In the genomic region with DNA sequence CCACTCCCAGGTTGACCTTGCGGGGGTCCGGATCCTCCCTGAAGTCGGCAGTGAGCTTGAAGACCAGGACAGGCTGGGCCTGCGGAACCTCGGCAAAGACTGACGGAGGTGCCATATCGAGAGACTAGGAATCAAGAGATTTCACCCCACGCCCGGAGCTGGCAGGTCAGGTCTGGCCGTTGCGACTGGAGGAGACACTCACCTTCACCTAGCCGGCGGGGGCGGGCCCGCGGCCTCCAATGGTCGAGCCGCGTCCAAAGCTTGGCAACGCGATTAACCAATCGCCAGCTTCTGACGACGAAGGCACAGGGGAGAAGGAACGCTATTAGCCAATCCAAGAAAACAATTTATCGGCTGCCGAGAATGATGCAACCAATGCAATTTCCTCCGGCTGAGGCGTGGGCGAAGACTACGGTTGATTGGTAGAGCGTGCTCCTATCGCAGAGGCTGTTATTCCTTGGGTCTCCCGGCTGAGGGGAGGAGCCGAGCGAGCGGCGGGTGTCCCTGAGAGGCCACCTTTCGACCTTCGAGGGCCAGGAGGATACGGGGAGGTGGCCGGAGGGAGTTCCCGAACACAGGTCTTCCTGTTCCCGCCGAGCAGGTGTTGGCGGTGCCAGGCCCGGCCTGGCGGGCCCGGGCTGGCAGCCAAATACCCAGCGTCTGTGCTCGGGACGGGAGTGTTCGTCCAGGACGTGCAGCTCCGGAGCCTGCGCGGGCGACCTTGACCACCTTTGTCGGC, we compare ENCODE assay signal across 1 cellular context.
TF ChIP-seq lines count a peak whose summit lies in the region.

GOT1 (minus strand) TSS at position 174 of the 739 bp plus-strand sequence; CDS start at position 115, 59 bp downstream.

TF ChIP-seq in HepG2, 621 proteins besides CTCF, POLR2A, EP300 and RAD21 (continued from another document and continues in another):
- TF ChIP-seq, protein P1, sequence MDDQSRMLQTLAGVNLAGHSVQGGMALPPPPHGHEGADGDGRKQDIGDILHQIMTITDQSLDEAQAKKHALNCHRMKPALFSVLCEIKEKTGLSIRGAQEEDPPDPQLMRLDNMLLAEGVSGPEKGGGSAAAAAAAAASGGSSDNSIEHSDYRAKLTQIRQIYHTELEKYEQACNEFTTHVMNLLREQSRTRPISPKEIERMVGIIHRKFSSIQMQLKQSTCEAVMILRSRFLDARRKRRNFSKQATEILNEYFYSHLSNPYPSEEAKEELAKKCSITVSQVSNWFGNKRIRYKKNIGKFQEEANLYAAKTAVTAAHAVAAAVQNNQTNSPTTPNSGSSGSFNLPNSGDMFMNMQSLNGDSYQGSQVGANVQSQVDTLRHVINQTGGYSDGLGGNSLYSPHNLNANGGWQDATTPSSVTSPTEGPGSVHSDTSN (CRISPR knock-in tag; IDR thresholded peaks at IDR 0.05; ENCODE audit: borderline replicate concordance): no peak
- no peak for TF ChIP-seq ZNF569 (CRISPR knock-in tag; IDR thresholded peaks at IDR 0.05; ENCODE audit: borderline replicate concordance)
- TF ChIP-seq KLF9 (CRISPR knock-in tag; IDR thresholded peaks at IDR 0.05; ENCODE audit: low read depth): 0 out of 2 replicates have a peak, but pooled peaks have one; percentile 25
- peak; percentile 54; the same call in 1 of the 2 replicates for TF ChIP-seq ZNF317 (CRISPR knock-in tag; IDR thresholded peaks at IDR 0.05)
- TF ChIP-seq HIVEP1 (CRISPR knock-in tag; IDR thresholded peaks at IDR 0.05): peak; percentile 98
- TF ChIP-seq, protein P2, sequence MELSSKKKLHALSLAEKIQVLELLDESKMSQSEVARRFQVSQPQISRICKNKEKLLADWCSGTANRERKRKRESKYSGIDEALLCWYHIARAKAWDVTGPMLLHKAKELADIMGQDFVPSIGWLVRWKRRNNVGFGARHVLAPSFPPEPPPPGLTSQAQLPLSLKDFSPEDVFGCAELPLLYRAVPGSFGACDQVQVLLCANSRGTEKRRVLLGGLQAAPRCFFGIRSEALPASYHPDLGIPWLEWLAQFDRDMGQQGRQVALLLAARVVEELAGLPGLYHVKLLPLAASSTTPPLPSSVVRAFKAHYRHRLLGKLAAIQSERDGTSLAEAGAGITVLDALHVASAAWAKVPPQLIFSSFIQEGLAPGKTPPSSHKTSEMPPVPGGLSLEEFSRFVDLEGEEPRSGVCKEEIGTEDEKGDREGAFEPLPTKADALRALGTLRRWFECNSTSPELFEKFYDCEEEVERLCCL (CRISPR knock-in tag; IDR thresholded peaks at IDR 0.05; ENCODE audit: borderline replicate concordance): no peak
- no peak for TF ChIP-seq ZNF784 (CRISPR knock-in tag; IDR thresholded peaks at IDR 0.05; ENCODE audit: borderline replicate concordance)
- no peak for TF ChIP-seq THYN1 (CRISPR knock-in tag; IDR thresholded peaks at IDR 0.05; ENCODE audit: borderline replicate concordance, low read depth)
- TF ChIP-seq ZNF136 (CRISPR knock-in tag; IDR thresholded peaks at IDR 0.05; ENCODE audit: low read depth): no peak
- no peak; the same call in 1 of the 2 replicates for TF ChIP-seq KLF12 (CRISPR knock-in tag; IDR thresholded peaks at IDR 0.05; ENCODE audit: borderline replicate concordance)
- TF ChIP-seq ZNF234 (CRISPR knock-in tag; conservative IDR thresholded peaks at IDR 0.05): no peak
- TF ChIP-seq, protein P3, sequence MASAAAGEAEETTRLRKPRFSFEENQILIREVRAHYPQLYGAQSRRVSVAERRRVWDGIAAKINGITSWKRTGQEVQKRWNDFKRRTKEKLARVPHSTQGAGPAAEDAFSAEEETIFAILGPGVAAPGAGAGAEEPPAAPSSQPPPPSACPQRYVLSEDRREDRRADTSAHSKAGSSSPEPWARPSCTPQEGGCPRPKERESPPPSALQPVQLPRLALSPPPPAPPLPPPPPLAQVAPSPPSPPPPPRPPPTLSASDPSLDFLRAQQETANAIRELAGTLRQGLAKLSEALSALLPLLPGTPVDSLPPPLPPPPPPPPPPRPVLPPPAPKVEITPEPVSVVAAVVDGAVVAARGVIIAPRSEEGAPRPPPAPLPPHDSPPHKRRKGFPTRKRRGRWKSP (CRISPR knock-in tag; IDR thresholded peaks at IDR 0.05): peak; percentile 50; the same call in 1 of the 2 replicates
- TF ChIP-seq NFE2L1 (CRISPR knock-in tag; IDR thresholded peaks at IDR 0.05; ENCODE audit: borderline replicate concordance): no peak; the same call in 1 of the 2 replicates
- peak; percentile 42; the same call in 1 of the 2 replicates for TF ChIP-seq GATA4 (IDR thresholded peaks at IDR 0.05; ENCODE audit: borderline replicate concordance, low read depth)
- TF ChIP-seq ZBTB8A (CRISPR knock-in tag; IDR thresholded peaks at IDR 0.05; ENCODE audit: borderline replicate concordance, low read depth): no peak
- TF ChIP-seq ZNF224 (CRISPR knock-in tag; IDR thresholded peaks at IDR 0.05): peak; percentile 74
- TF ChIP-seq CBX5 (CRISPR knock-in tag; IDR thresholded peaks at IDR 0.05; ENCODE audit: borderline replicate concordance): no peak
- TF ChIP-seq, protein P4, sequence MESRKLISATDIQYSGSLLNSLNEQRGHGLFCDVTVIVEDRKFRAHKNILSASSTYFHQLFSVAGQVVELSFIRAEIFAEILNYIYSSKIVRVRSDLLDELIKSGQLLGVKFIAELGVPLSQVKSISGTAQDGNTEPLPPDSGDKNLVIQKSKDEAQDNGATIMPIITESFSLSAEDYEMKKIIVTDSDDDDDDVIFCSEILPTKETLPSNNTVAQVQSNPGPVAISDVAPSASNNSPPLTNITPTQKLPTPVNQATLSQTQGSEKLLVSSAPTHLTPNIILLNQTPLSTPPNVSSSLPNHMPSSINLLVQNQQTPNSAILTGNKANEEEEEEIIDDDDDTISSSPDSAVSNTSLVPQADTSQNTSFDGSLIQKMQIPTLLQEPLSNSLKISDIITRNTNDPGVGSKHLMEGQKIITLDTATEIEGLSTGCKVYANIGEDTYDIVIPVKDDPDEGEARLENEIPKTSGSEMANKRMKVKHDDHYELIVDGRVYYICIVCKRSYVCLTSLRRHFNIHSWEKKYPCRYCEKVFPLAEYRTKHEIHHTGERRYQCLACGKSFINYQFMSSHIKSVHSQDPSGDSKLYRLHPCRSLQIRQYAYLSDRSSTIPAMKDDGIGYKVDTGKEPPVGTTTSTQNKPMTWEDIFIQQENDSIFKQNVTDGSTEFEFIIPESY (CRISPR knock-in tag; IDR thresholded peaks at IDR 0.05): 0 out of 2 replicates have a peak, but pooled peaks have one; percentile 13
- TF ChIP-seq CAMTA2 (CRISPR knock-in tag; IDR thresholded peaks at IDR 0.05; ENCODE audit: borderline replicate concordance): 0 out of 2 replicates have a peak, but pooled peaks have one; percentile 52
- TF ChIP-seq POGZ (CRISPR knock-in tag; IDR thresholded peaks at IDR 0.05): peak; percentile 94
- TF ChIP-seq, protein P5, sequence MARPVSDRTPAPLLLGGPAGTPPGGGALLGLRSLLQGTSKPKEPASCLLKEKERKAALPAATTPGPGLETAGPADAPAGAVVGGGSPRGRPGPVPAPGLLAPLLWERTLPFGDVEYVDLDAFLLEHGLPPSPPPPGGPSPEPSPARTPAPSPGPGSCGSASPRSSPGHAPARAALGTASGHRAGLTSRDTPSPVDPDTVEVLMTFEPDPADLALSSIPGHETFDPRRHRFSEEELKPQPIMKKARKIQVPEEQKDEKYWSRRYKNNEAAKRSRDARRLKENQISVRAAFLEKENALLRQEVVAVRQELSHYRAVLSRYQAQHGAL (CRISPR knock-in tag; IDR thresholded peaks at IDR 0.05; ENCODE audit: not compliant biosample characterization): no peak
- TF ChIP-seq MAFK (conservative IDR thresholded peaks at IDR 0.05 in 1 of 2, IDR thresholded peaks at IDR 0.05 in 1 of 2; ENCODE audit: low read length in 2 of 2): peak in 1 of 2 experiments; percentile 23; a peak in 1 of 4 replicates
- no peak for TF ChIP-seq IKZF1 (IDR thresholded peaks at IDR 0.05)
- peak; percentile 80 for TF ChIP-seq HDAC1 (CRISPR knock-in tag; IDR thresholded peaks at IDR 0.05)
- TF ChIP-seq NR2C2 (CRISPR knock-in tag; IDR thresholded peaks at IDR 0.05; ENCODE audit: borderline replicate concordance): peak; percentile 67; the same call in 1 of the 2 replicates
- TF ChIP-seq, protein P6, sequence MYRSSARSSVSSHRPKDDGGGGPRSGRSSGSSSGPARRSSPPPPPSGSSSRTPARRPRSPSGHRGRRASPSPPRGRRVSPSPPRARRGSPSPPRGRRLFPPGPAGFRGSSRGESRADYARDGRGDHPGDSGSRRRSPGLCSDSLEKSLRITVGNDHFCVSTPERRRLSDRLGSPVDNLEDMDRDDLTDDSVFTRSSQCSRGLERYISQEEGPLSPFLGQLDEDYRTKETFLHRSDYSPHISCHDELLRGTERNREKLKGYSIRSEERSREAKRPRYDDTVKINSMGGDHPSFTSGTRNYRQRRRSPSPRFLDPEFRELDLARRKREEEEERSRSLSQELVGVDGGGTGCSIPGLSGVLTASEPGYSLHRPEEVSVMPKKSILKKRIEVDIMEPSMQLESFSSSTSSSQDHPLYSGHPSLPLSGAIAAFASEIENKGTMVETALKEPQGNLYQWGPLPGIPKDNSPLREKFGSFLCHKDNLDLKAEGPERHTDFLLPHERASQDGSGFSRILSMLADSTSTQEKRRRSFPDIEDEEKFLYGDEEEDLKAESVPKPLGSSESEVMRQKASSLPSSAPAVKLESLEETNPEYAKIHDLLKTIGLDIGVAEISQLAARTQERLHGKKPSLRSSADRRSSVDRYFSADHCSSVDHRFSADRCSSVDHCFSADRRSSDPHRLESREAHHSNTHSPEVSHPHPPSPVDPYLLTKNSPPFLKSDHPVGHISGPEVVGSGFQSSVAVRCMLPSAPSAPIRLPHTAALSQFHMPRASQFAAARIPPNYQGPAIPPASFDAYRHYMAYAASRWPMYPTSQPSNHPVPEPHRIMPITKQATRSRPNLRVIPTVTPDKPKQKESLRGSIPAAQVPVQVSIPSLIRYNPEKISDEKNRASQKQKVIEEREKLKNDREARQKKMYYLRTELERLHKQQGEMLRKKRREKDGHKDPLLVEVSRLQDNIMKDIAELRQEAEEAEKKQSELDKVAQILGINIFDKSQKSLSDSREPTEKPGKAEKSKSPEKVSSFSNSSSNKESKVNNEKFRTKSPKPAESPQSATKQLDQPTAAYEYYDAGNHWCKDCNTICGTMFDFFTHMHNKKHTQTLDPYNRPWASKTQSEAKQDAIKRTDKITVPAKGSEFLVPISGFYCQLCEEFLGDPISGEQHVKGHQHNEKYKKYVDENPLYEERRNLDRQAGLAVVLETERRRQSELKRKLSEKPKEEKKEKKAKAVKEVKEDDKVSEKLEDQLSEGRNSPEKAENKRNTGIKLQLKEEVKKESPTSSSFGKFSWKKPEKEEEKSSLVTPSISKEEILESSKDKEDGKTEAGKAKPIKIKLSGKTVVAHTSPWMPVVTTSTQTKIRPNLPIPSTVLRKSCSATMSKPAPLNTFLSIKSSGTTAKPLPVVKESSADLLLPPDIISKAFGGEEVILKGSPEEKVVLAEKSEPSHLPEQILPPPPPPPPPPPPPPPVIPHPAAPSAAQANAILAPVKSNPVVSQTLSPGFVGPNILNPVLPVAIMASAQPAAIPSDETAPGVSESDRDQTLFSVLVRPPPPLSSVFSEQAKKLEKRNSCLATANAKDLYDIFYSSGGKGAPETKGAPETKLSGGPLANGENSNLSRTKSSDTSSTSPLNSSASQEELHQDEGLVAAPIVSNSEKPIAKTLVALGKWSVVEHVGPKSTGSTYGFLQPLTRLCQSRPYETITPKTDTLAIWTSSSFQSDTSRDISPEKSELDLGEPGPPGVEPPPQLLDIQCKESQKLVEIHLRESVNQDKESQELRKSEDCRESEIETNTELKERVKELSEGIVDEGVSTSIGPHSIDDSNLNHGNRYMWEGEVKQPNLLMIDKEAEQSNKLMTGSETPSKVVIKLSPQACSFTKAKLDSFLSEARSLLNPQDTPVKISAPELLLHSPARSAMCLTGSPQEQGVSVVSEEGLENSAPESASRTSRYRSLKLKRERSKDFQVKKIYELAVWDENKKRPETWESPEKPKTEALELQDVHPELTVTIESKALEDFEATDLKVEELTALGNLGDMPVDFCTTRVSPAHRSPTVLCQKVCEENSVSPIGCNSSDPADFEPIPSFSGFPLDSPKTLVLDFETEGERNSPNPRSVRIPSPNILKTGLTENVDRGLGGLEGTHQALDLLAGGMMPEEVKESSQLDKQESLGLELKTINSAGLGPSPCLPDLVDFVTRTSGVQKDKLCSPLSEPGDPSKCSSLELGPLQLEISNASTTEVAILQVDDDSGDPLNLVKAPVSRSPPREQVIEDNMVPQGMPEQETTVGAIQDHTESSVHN (CRISPR knock-in tag; IDR thresholded peaks at IDR 0.05): peak; percentile 4; the same call in 1 of the 2 replicates
- peak; percentile 82; the same call in 1 of the 2 replicates for TF ChIP-seq ZNF816 (CRISPR knock-in tag; IDR thresholded peaks at IDR 0.05; ENCODE audit: borderline replicate concordance)
- no peak for TF ChIP-seq HMG20A (CRISPR knock-in tag; IDR thresholded peaks at IDR 0.05; ENCODE audit: borderline replicate concordance)
- peak; percentile 74; the same call in 1 of the 2 replicates for TF ChIP-seq ZFP90 (CRISPR knock-in tag; IDR thresholded peaks at IDR 0.05; ENCODE audit: borderline replicate concordance)
- no peak for TF ChIP-seq ADNP (CRISPR knock-in tag; IDR thresholded peaks at IDR 0.05)
- no peak for TF ChIP-seq GRHL1 (CRISPR knock-in tag; conservative IDR thresholded peaks at IDR 0.05)
- no peak for TF ChIP-seq ZNF143 (CRISPR knock-in tag; IDR thresholded peaks at IDR 0.05)
